In genomic region chr5:76402880-76403712, GRCh38 we compare ENCODE assay signal across 8 cellular contexts. TPM values are rescaled to one million over a fixed set of nuclear protein-coding genes. Genes with fewer than 3 reads are reported as not detected.
DNase-seq lines count a peak whose midpoint lies in the region; ATAC-seq and TF ChIP-seq lines count a peak whose summit lies in the region.

IQGAP2 (plus strand) TSS chr5:76403285; CDS start chr5:76403546, 261 bp downstream.

- H2AFZ ChIP-seq in neuron (ENCODE audit: low read depth, low read length) = peak within 1 kb of the TSS; percentile 94

- in situ Hi-C loops in GM18951 (cut with MboI; ENCODE audit: low sequenced_read_pairs, unreplicated experiment) = no loop called here

- H3K36me3 ChIP-seq in neuron (ENCODE audit: insufficient read depth, low read length) = no peaks in the 10 kb centered on the region

- no peak for TF ChIP-seq CTCF in subcutaneous adipose tissue (IDR thresholded peaks at IDR 0.05; ENCODE audit: low read depth)

- H3K27me3 ChIP-seq in neuron (ENCODE audit: insufficient read depth, low read length) = no peaks in the 10 kb centered on the region

- H3K4me3 ChIP-seq in neuron (ENCODE audit: low read length) = peak within 1 kb of the TSS; percentile 93

- DNase-seq in AML-193 (lab: John Stamatoyannopoulos, UW) (peak; percentile 92 to 94), fibroblast of the conjunctiva (ENCODE audit: low read depth) (peak; percentile 2)
- DNase-seq in activated T-cell treated with anti-CD3 and anti-CD28 coated beads, Interleukin-2, amount 50 U/mL, for 48 hours = peak; percentile 88 to 91

- TF ChIP-seq POLR2A in GM18951 (IDR thresholded peaks at IDR 0.05; ENCODE audit: extremely low read depth, insufficient read depth, insufficient read length) = peak; percentile 60

- no peaks in the 10 kb centered on the region for H3K9me3 ChIP-seq in neuron (ENCODE audit: low read length)

- peaks cover 27% of the 10 kb centered on the region for H3K4me1 ChIP-seq in neuron (ENCODE audit: insufficient read depth, low read length)

- ATAC-seq in HG03139 (IDR thresholded peaks at IDR 0.05; ENCODE audit: unreplicated experiment) = peak; percentile 49

TF ChIP-seq in PFSK-1, 5 proteins besides CTCF, POLR2A, EP300 and RAD21:
- TF ChIP-seq POLR2AphosphoS5 (IDR thresholded peaks at IDR 0.05; ENCODE audit: low read depth, low read length) (no peak), FOXP2 (optimal IDR thresholded peaks at IDR 0.05; ENCODE audit: borderline replicate concordance, extremely low read depth, extremely low read length, insufficient read depth) (peak; percentile 93), SIN3A (IDR thresholded peaks at IDR 0.05; ENCODE audit: borderline replicate concordance, insufficient read depth, low read length) (peak; percentile 84; the same call in 1 of the 2 replicates), REST (IDR thresholded peaks at IDR 0.05; ENCODE audit: insufficient read depth in 1 of 2, low read depth in 2 of 2, low read length in 2 of 2) (no peak), TAF1 (IDR thresholded peaks at IDR 0.05; ENCODE audit: borderline replicate concordance, insufficient read depth, low read length) (no peak)

RNA-seq across cellular contexts. Expression of gene IQGAP2, which starts in this region (rescaled TPM):
- polyA plus RNA-seq in PFSK-1 (2012; ENCODE audit: insufficient read length, low read depth) = 27.7 TPM
- total RNA-seq in subcutaneous adipose tissue = 100 to 1,000 TPM in 1 of 4 donors, 10 to 100 TPM in 3; 16.8 to 119 (median 57.0) TPM

Comparison
In these comparisons a context has a peak if more than half of its experiments do, and no peak if none do; other contexts are left out.
1. Peak in every context shown above with its lines: DNase-seq, ATAC-seq and H3K4me3 ChIP-seq.
2. DNase-seq: peak in every context shown above with its lines; median percentile 93 in AML-193; 90 in activated T-cell treated with anti-CD3 and anti-CD28 coated beads, Interleukin-2, amount 50 U/mL, for 48 hours; 2 in fibroblast of the conjunctiva.